8 cellular contexts compared by ENCODE assay signal in the genomic region with DNA sequence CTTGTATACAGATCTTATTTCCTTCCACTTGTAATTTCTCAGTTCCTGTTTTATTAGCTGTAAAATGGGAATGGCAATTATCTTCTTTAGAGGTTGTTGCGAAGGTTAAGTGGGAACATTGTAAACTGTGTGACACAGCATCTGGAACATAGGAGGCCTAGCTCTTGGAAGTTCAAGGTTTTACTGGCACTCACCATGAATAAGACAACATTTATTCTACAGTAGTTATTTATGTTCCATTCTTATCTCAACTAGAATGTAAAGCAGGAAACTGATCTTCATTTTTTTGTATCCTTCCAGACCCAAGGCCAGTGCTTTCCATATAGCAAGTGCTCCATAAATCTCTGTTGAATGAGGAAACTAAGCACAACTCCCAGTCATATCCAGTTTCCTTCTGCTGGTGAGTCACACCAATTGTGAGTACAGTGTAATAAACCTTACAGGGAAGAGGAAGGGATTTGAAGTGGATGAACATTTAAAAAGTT. TPM values are rescaled to one million over a fixed set of nuclear protein-coding genes. Genes with fewer than 3 reads are reported as not detected.
DNase-seq lines count a peak whose midpoint lies in the region; ATAC-seq and TF ChIP-seq lines count a peak whose summit lies in the region.

No MANE protein-coding gene starts in this region.

- H3K4me1 ChIP-seq in ascending aorta (peaks cover 8 to 17% of the 10 kb centered on the region in 2 donors), left lung (peaks cover 16 to 79% of the 10 kb centered on the region in 2 donors), vagina (peaks cover 70% of the 10 kb centered on the region)

- peaks cover 9 to 10% of the 10 kb centered on the region in 2 donors for H3K36me3 ChIP-seq in ascending aorta
- H3K36me3 ChIP-seq in left lung = peaks cover 0 to 31% of the 10 kb centered on the region in 2 donors
- peaks cover 0 to 11% of the 10 kb centered on the region in 2 donors for H3K36me3 ChIP-seq in vagina

- DNase-seq in DMS153 treated with DMSO at 0.1 percent for 48 hours (lab: John Stamatoyannopoulos, UW; ENCODE audit: unreplicated experiment) (peak; percentile 10), LHCN-M2 (ENCODE audit: low read depth) (peak; percentile 82), ascending aorta (ENCODE audit: low spot score in 2 of 2) (no peak), left lung (no peak), vagina (ENCODE audit: extremely low spot score in 2 of 2) (no peak), D341Med (ENCODE audit: low spot score) (no peak), SKM-1 (lab: John Stamatoyannopoulos, UW; ENCODE audit: unreplicated experiment) (no peak), SKM-1 treated with dmso at 0.1 percent for 144 hours (lab: John Stamatoyannopoulos, UW; ENCODE audit: unreplicated experiment) (no peak)

- H3K27ac ChIP-seq in ascending aorta (peak overlapping the region; percentile 93 to 97), left lung (peak overlapping the region; percentile 96 to 98), vagina (peak overlapping the region; percentile 94)

- peak; percentile 13 for ATAC-seq in left lung

- no peak for TF ChIP-seq POLR2A in vagina (IDR thresholded peaks at IDR 0.05)

- TF ChIP-seq CTCF in ascending aorta (IDR thresholded peaks at IDR 0.05) = no peak
- TF ChIP-seq CTCF in left lung (IDR thresholded peaks at IDR 0.05) = no peak
- TF ChIP-seq CTCF in vagina (IDR thresholded peaks at IDR 0.05) = no peak

- H3K4me3 ChIP-seq in ascending aorta = peak overlapping the region; percentile 75 to 82
- peak overlapping the region; percentile 75 to 91 for H3K4me3 ChIP-seq in left lung
- peak overlapping the region; percentile 77 to 98 for H3K4me3 ChIP-seq in vagina

- intact Hi-C loops in ascending aorta (cut with DNase I) = loop anchor here (5.0 to 10.0 kb wide), 3 partner anchors 770 to 1640 kb away; partner anchors contain the start of genes GNG5, HS2ST1, SELENOF and SPATA1
- intact Hi-C loops in left lung (cut with DNase I) = no loop called here
- intact Hi-C loops in vagina (cut with DNase I) = no loop called here

- H3K27me3 ChIP-seq in ascending aorta = no peaks in the 10 kb centered on the region
- no peaks in the 10 kb centered on the region for H3K27me3 ChIP-seq in left lung
- no peaks in the 10 kb centered on the region for H3K27me3 ChIP-seq in vagina

- H3K9me3 ChIP-seq in ascending aorta = no peaks in the 10 kb centered on the region
- no peaks in the 10 kb centered on the region for H3K9me3 ChIP-seq in left lung
- no peaks in the 10 kb centered on the region for H3K9me3 ChIP-seq in vagina

RNA-seq across cellular contexts. Expression of gene BCL10, which starts 1.4 kb away (rescaled TPM):
- total RNA-seq in LHCN-M2 (2014; rRNA removed) (29.0 and 31.7 TPM in 2 replicates), ascending aorta (3.7 TPM), left lung (10 to 100 TPM; 25.0 to 31.6 TPM), vagina (12.3 TPM)
- polyA plus RNA-seq in LHCN-M2 (2012) = 10.1 TPM

RNA-seq across cellular contexts. Expression of gene C1orf52, which starts 15.5 kb away (rescaled TPM):
- total RNA-seq in LHCN-M2 (2014; rRNA removed) (6.5 and 11.0 TPM in 2 replicates), ascending aorta (2.3 TPM), left lung (10 to 100 TPM; 18.0 to 22.1 TPM), vagina (13.0 TPM)
- 11.3 TPM for polyA plus RNA-seq in LHCN-M2 (2012)

Comparison
In these comparisons a context has a peak if more than half of its experiments do, and no peak if none do; other contexts are left out.
1. DNase-seq: peak in DMS153 treated with DMSO at 0.1 percent for 48 hours (single experiment) and LHCN-M2 (single experiment); none in ascending aorta (0 of 2), left lung (0 of 2), vagina (0 of 2), D341Med (single experiment), SKM-1 (single experiment) and SKM-1 treated with dmso at 0.1 percent for 144 hours (single experiment).
2. Peak in every context shown above with its lines, with median percentiles within 50 percentile points of each other: H3K27ac ChIP-seq and H3K4me3 ChIP-seq.